14 cellular contexts compared by ENCODE assay signal in the genomic region with DNA sequence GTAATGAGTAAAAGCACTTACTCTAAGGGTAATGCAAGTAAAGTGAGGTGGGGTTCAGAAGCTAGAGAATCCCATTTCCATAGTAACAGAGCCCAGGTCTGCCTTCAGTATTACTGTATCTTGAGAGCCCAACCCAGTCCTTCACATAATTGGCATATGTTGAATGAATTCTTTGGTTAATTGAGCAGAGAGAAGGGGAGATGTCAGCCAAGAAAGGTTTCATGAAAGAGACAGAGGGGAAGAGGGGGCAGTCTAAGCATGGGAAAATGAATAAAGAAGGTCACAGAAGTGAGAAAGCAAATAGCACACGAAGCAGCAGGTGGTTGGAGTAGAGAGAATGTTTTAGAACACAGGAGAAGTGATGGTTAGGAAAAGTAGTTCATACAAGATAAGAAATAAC.
A peak's percentile ranks its signal among the peaks of the same experiment; 100 is the strongest.
DNase-seq lines count a peak whose midpoint lies in the region; ATAC-seq and TF ChIP-seq lines count a peak whose summit lies in the region.
"Had no signal": no experiment of that assay in that cellular context is flagged by ENCODE, and none has a peak within 500 bp of the region (broad histone marks: within the 10 kb centered on the region; RNA-seq: fewer than 3 reads in every experiment).

No MANE protein-coding gene starts in this region.

- WGBS in stomach, 5 donors, result 35 to 49% (median 48%) methylated on average over 1 of the region's 1 CpG

- no peaks in the 10 kb centered on the region for H3K4me1 ChIP-seq in stomach
- H3K4me1 ChIP-seq: Caco-2, SJSA1 had no signal

- H3K4me3 ChIP-seq in stomach, result no peak overlapping the region
- H3K4me3 ChIP-seq: K562, SJSA1 had no signal

- H3K36me3 ChIP-seq in stomach, result no peaks in the 10 kb centered on the region
- H3K36me3 ChIP-seq: SJSA1 had no signal

- no peak for TF ChIP-seq EP300 in stomach (IDR thresholded peaks at IDR 0.05)

- H3K9me3 ChIP-seq in stomach, result no peaks in the 10 kb centered on the region
- H3K9me3 ChIP-seq: Caco-2, SJSA1 had no signal

- no peaks in the 10 kb centered on the region for H3K27me3 ChIP-seq in stomach
- H3K27me3 ChIP-seq: SJSA1 had no signal

- intact Hi-C loops in stomach (cut with DNase I; ENCODE audit: low total_unique reads), result no loop called here

- TF ChIP-seq POLR2A in stomach (IDR thresholded peaks at IDR 0.05), result no peak

- H3K27ac ChIP-seq in stomach, result no peak overlapping the region
- H3K27ac ChIP-seq: SJSA1 had no signal

- ATAC-seq in GM18867 (IDR thresholded peaks at IDR 0.05; ENCODE audit: unreplicated experiment), result no peak
- ATAC-seq: K562, Panc1, T-helper 17 cell had no signal

- no peak for TF ChIP-seq CTCF in stomach (IDR thresholded peaks at IDR 0.05)

- DNase-seq in NCI-H524 (lab: John Stamatoyannopoulos, UW) (peak; percentile 26 to 78), NCI-H524 treated with DMSO at 0.1 percent for 48 hours (lab: John Stamatoyannopoulos, UW) (no peak), NCI-H187 (lab: John Stamatoyannopoulos, UW) (peak; percentile 18 to 61), NCI-H446 (lab: John Stamatoyannopoulos, UW) (peak; percentile 34 to 73), GF-D8 (lab: John Stamatoyannopoulos, UW) (no peak), stomach (no peak)
- DNase-seq: Caco-2; CD4-positive, alpha-beta T cell; NCI-H510A; T-helper 17 cell had no signal

Comparison
In these comparisons a context has a peak if more than half of its experiments do, and no peak if none do; other contexts are left out.
1. DNase-seq: peak in NCI-H524 (2 of 2), NCI-H187 (2 of 2) and NCI-H446 (2 of 2); none in NCI-H524 treated with DMSO at 0.1 percent for 48 hours (single experiment), GF-D8 (single experiment) and stomach (single experiment).